20 cellular contexts compared by ENCODE assay signal in the genomic region with DNA sequence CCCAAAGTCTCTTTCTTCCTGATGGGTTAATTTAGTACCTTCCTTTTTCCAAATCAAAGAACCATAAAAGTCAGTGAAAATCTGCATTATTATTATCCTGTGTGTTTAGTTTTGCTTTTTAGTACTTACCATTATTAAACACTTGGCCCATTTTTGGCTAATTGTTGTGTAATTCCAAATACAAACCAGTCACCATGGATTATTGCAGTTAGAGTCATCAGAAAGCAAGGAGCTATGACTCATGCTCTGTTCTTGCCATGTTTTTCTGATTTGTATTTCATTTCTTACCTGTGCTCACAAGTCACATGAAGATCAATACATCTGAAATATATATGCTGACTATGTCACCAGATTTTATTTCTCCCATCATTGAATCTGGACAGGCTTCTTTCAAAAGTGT.
DNase-seq lines count a peak whose midpoint lies in the region; ATAC-seq and TF ChIP-seq lines count a peak whose summit lies in the region.
"Had no signal": no experiment of that assay in that cellular context is flagged by ENCODE, and none has a peak within 500 bp of the region (broad histone marks: within the 10 kb centered on the region; RNA-seq: fewer than 3 reads in every experiment).

No MANE protein-coding gene starts in this region.

- DNase-seq in HPDE6-E6E7 (ENCODE audit: extremely low spot score) (peak; percentile 54), astrocyte of the spinal cord (ENCODE audit: low read depth, low spot score) (peak; percentile 21), iris pigment epithelial cell (ENCODE audit: low read depth) (peak; percentile 61), tibial artery (no peak), NCI-H1930 (lab: John Stamatoyannopoulos, UW) (no peak), NCI-H82 (lab: John Stamatoyannopoulos, UW) (no peak)
- DNase-seq: activated CD4-positive, CD25-positive, alpha-beta regulatory T cell treated with anti-CD3 and anti-CD28 coated beads, Interleukin-2, amount 50 U/mL, for 72 hours; activated CD8-positive, alpha-beta memory T cell treated with anti-CD3 and anti-CD28 coated beads, Interleukin-2, amount 10 ng/mL, durations not matched to agents 7 days and 5 days; activated gamma-delta T cell treated with Interleukin-2 at 50 U/mL for 16 hours; dorsolateral prefrontal cortex; foreskin melanocyte; H9; NCI-H1092; NCI-H2171; NK-92 treated with Interleukin-12 subunit alpha and Interleukin-12 subunit beta, amount 100 ng/mL, for 24 hours; SHP77 treated with DMSO at 0.1 percent for 48 hours; stimulated activated CD4-positive, alpha-beta T cell treated with anti-CD3 and anti-CD28 coated beads, Interleukin-1b, Interleukin-23, amount 100 ng/mL, for 48 hours; substantia nigra had no signal

- no peak overlapping the region for H3K4me3 ChIP-seq in astrocyte of the spinal cord (ENCODE audit: low read depth, low read length)
- H3K4me3 ChIP-seq in tibial artery: no peak overlapping the region
- H3K4me3 ChIP-seq: dorsolateral prefrontal cortex, neural progenitor cell had no signal

- peak overlapping the region; percentile 72 to 73 for H3K27ac ChIP-seq in tibial artery
- H3K27ac ChIP-seq: dorsolateral prefrontal cortex, neural progenitor cell had no signal

- H3K36me3 ChIP-seq in tibial artery: no peaks in the 10 kb centered on the region
- H3K36me3 ChIP-seq: neural progenitor cell had no signal

- H3K4me1 ChIP-seq in tibial artery: peaks cover 0 to 66% (median 27%) of the 10 kb centered on the region in 4 donors
- H3K4me1 ChIP-seq: neural progenitor cell had no signal

- TF ChIP-seq CTCF in astrocyte of the spinal cord (IDR thresholded peaks at IDR 0.05; ENCODE audit: low read depth, low read length): no peak
- no peak for TF ChIP-seq CTCF in tibial artery (IDR thresholded peaks at IDR 0.05)

- in situ Hi-C loops in astrocyte of the spinal cord (cut with HindIII; ENCODE audit: low sequenced_read_pairs): no loop called here

- no peak for ATAC-seq in HG02571 (IDR thresholded peaks at IDR 0.05; ENCODE audit: unreplicated experiment)
- ATAC-seq: activated CD8-positive, alpha-beta memory T cell treated with anti-CD3 and anti-CD28 coated beads, Interleukin-2, amount 10 ng/mL, durations not matched to agents 7 days and 5 days had no signal

- no peaks in the 10 kb centered on the region for H3K27me3 ChIP-seq in tibial artery
- H3K27me3 ChIP-seq: neural progenitor cell had no signal

- H3K9me3 ChIP-seq in tibial artery: no peaks in the 10 kb centered on the region

- intact Hi-C loops in tibial artery (cut with DNase I; ENCODE audit: low total_unique reads): no loop called here

Comparison
In these comparisons a context has a peak if more than half of its experiments do, and no peak if none do; other contexts are left out.
1. DNase-seq: peak in HPDE6-E6E7 (single experiment), astrocyte of the spinal cord (single experiment) and iris pigment epithelial cell (single experiment); none in tibial artery (0 of 2), NCI-H1930 (0 of 2) and NCI-H82 (single experiment).